ENCODE assay signal across 18 cellular contexts in the genomic region with DNA sequence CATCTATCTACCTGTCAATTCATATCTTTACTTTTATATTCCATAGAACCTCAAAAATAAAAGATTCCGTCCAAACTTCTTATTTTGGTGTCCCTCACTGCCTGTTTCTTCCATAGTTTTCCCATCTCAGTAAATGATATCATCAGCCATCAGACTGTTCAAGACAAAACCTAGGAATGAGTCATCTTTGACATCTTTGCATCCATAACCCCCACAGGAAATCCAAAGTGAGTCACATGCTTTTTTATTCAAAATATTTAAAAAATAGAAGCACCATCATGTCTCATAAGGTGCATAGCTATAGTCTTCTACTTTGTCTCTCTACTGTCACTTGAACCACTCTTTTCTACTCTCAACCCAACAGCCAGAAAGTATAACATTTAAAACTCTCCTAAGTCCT. TPM values are rescaled to one million over a fixed set of nuclear protein-coding genes. Genes with fewer than 3 reads are reported as not detected.
A peak's percentile ranks its signal among the peaks of the same experiment; 100 is the strongest.
DNase-seq lines count a peak whose midpoint lies in the region; ATAC-seq and TF ChIP-seq lines count a peak whose summit lies in the region.
"Had no signal": no experiment of that assay in that cellular context is flagged by ENCODE, and none has a peak within 500 bp of the region (broad histone marks: within the 10 kb centered on the region; RNA-seq: fewer than 3 reads in every experiment).

No MANE protein-coding gene starts in this region.

- no peak overlapping the region for H3K4me2 ChIP-seq in mammary epithelial cell (ENCODE audit: insufficient read depth, low read depth, low read length)

- H3K9ac ChIP-seq in mammary epithelial cell (ENCODE audit: insufficient read depth, low read length) = no peak overlapping the region

- TF ChIP-seq CTCF in A673 (conservative IDR thresholded peaks at IDR 0.05; ENCODE audit: low read depth, low read length) = no peak
- no peak for TF ChIP-seq CTCF in mammary epithelial cell (conservative IDR thresholded peaks at IDR 0.05 in 1 of 2, IDR thresholded peaks at IDR 0.05 in 1 of 2; ENCODE audit: extremely low read depth in 1 of 2, insufficient read depth in 1 of 2, low read depth in 1 of 2, low read length in 2 of 2)
- TF ChIP-seq CTCF in kidney epithelial cell (IDR thresholded peaks at IDR 0.05; ENCODE audit: insufficient read depth, low read length, poor library complexity, severe bottlenecking) = no peak
- no peak for TF ChIP-seq CTCF in activated CD8-positive, alpha-beta T cell treated with anti-CD3 and anti-CD28 coated beads for 36 hours (IDR thresholded peaks at IDR 0.05)

- H3K36me3 ChIP-seq in A673 (ENCODE audit: insufficient read depth, low read length, poor library complexity, severe bottlenecking) = no peaks in the 10 kb centered on the region
- no peaks in the 10 kb centered on the region for H3K36me3 ChIP-seq in mammary epithelial cell (ENCODE audit: insufficient read depth, low read length)
- H3K36me3 ChIP-seq in kidney epithelial cell (ENCODE audit: control insufficient read depth, insufficient read depth, low read length) = no peaks in the 10 kb centered on the region
- H3K36me3 ChIP-seq: thyroid gland had no signal

- CTCF ChIA-PET in A673 (lab: Charles Lee) = no interaction called here
- CTCF ChIA-PET in mammary epithelial cell (lab: Charles Lee; ENCODE audit: low non-redundant PET) = no interaction called here
- CTCF ChIA-PET in activated CD4-positive, alpha-beta memory T cell treated with anti-CD3 and anti-CD28 coated beads for 36 hours (lab: Charles Lee) = no interaction called here
- CTCF ChIA-PET in activated CD4-positive, alpha-beta T cell treated with anti-CD3 and anti-CD28 coated beads for 36 hours (lab: Charles Lee) = no interaction called here
- CTCF ChIA-PET in activated CD8-positive, alpha-beta T cell treated with anti-CD3 and anti-CD28 coated beads for 36 hours (lab: Charles Lee) = no interaction called here

- no peaks in the 10 kb centered on the region for H3K36me3 Mint-ChIP-seq in activated CD4-positive, alpha-beta memory T cell treated with anti-CD3 and anti-CD28 coated beads for 36 hours
- no peaks in the 10 kb centered on the region for H3K36me3 Mint-ChIP-seq in activated CD4-positive, alpha-beta T cell treated with anti-CD3 and anti-CD28 coated beads for 36 hours (ENCODE audit: low read depth)
- H3K36me3 Mint-ChIP-seq in activated CD8-positive, alpha-beta T cell treated with anti-CD3 and anti-CD28 coated beads for 36 hours (ENCODE audit: low read depth) = no peaks in the 10 kb centered on the region

- no peaks in the 10 kb centered on the region for H3K4me1 Mint-ChIP-seq in activated CD4-positive, alpha-beta memory T cell treated with anti-CD3 and anti-CD28 coated beads for 36 hours (ENCODE audit: low read depth)
- H3K4me1 Mint-ChIP-seq in activated CD4-positive, alpha-beta T cell treated with anti-CD3 and anti-CD28 coated beads for 36 hours = no peaks in the 10 kb centered on the region
- no peaks in the 10 kb centered on the region for H3K4me1 Mint-ChIP-seq in activated CD8-positive, alpha-beta T cell treated with anti-CD3 and anti-CD28 coated beads for 36 hours (ENCODE audit: low read depth)
- H3K4me1 Mint-ChIP-seq: neural crest cell had no signal

- H3K27ac Mint-ChIP-seq in activated CD4-positive, alpha-beta memory T cell treated with anti-CD3 and anti-CD28 coated beads for 36 hours = no peak overlapping the region
- H3K27ac Mint-ChIP-seq in activated CD4-positive, alpha-beta T cell treated with anti-CD3 and anti-CD28 coated beads for 36 hours = no peak overlapping the region
- no peak overlapping the region for H3K27ac Mint-ChIP-seq in activated CD8-positive, alpha-beta T cell treated with anti-CD3 and anti-CD28 coated beads for 36 hours
- H3K27ac Mint-ChIP-seq: CD4-positive, alpha-beta T cell; T-helper 2 cell treated with Interferon-gamma antibody and Interleukin-4, amounts not matched to agents 5 μg/mL and 100 μg/mL, for 36 hours had no signal

- H3K27me3 Mint-ChIP-seq in activated CD4-positive, alpha-beta memory T cell treated with anti-CD3 and anti-CD28 coated beads for 36 hours = no peaks in the 10 kb centered on the region
- no peaks in the 10 kb centered on the region for H3K27me3 Mint-ChIP-seq in activated CD4-positive, alpha-beta T cell treated with anti-CD3 and anti-CD28 coated beads for 36 hours
- no peaks in the 10 kb centered on the region for H3K27me3 Mint-ChIP-seq in activated CD8-positive, alpha-beta T cell treated with anti-CD3 and anti-CD28 coated beads for 36 hours
- H3K27me3 Mint-ChIP-seq: CD4-positive, alpha-beta T cell had no signal

- H3K9me3 ChIP-seq in A673 (ENCODE audit: low read depth, low read length, poor library complexity, severe bottlenecking) = no peaks in the 10 kb centered on the region
- no peaks in the 10 kb centered on the region for H3K9me3 ChIP-seq in mammary epithelial cell (replicated peaks; ENCODE audit: insufficient read depth, low read length)
- H3K9me3 ChIP-seq: thyroid gland had no signal

- in situ Hi-C loops in mammary epithelial cell (cut with MboI; ENCODE audit: low sequenced_read_pairs in 2 of 2) = no loop called here

- H3K9me3 Mint-ChIP-seq in activated CD4-positive, alpha-beta memory T cell treated with anti-CD3 and anti-CD28 coated beads for 36 hours = no peaks in the 10 kb centered on the region
- no peaks in the 10 kb centered on the region for H3K9me3 Mint-ChIP-seq in activated CD4-positive, alpha-beta T cell treated with anti-CD3 and anti-CD28 coated beads for 36 hours (ENCODE audit: low read depth)
- H3K9me3 Mint-ChIP-seq in activated CD8-positive, alpha-beta T cell treated with anti-CD3 and anti-CD28 coated beads for 36 hours = no peaks in the 10 kb centered on the region
- H3K9me3 Mint-ChIP-seq: CD4-positive, alpha-beta T cell; neural crest cell had no signal

- no peak overlapping the region for H3K4me3 ChIP-seq in A673 (ENCODE audit: low read depth, low read length, poor library complexity, severe bottlenecking)
- H3K4me3 ChIP-seq in mammary epithelial cell (replicated peaks in 1 of 3; ENCODE audit: insufficient read depth in 1 of 3, low read depth in 2 of 3, low read length in 3 of 3) = no peak overlapping the region
- H3K4me3 ChIP-seq in kidney epithelial cell (ENCODE audit: low read depth, low read length) = no peak overlapping the region
- H3K4me3 ChIP-seq: thyroid gland had no signal

- H4K20me1 ChIP-seq in mammary epithelial cell (ENCODE audit: insufficient read depth, low read length) = no peaks in the 10 kb centered on the region

- ATAC-seq in activated CD4-positive, alpha-beta T cell treated with anti-CD3 and anti-CD28 coated beads for 36 hours = no peak
- ATAC-seq in activated CD8-positive, alpha-beta T cell treated with anti-CD3 and anti-CD28 coated beads for 36 hours = no peak

- no peaks in the 10 kb centered on the region for H3K79me2 ChIP-seq in mammary epithelial cell (ENCODE audit: insufficient read depth, low read length)

- H3K27me3 ChIP-seq in A673 (replicated peaks; ENCODE audit: insufficient read depth, low read depth, low read length, poor library complexity) = no peaks in the 10 kb centered on the region
- H3K27me3 ChIP-seq in mammary epithelial cell (ENCODE audit: insufficient read depth, low read length) = no peaks in the 10 kb centered on the region
- H3K27me3 ChIP-seq in kidney epithelial cell (ENCODE audit: control insufficient read depth, insufficient read depth, low read length) = no peaks in the 10 kb centered on the region
- H3K27me3 ChIP-seq: thyroid gland had no signal

- no TSS peak for BruUV-seq in A673 (replicated peaks; lab: Mats Ljungman, UMichigan)
- BruUV-seq in mammary epithelial cell (replicated peaks; lab: Mats Ljungman, UMichigan) = no TSS peak

- H3K4me3 Mint-ChIP-seq in activated CD4-positive, alpha-beta memory T cell treated with anti-CD3 and anti-CD28 coated beads for 36 hours = no peak overlapping the region
- no peak overlapping the region for H3K4me3 Mint-ChIP-seq in activated CD4-positive, alpha-beta T cell treated with anti-CD3 and anti-CD28 coated beads for 36 hours
- H3K4me3 Mint-ChIP-seq in activated CD8-positive, alpha-beta T cell treated with anti-CD3 and anti-CD28 coated beads for 36 hours = no peak overlapping the region
- H3K4me3 Mint-ChIP-seq: CD4-positive, alpha-beta T cell; neural crest cell; T-helper 2 cell treated with Interferon-gamma antibody and Interleukin-4, amounts not matched to agents 5 μg/mL and 100 μg/mL, for 36 hours had no signal

- DNase-seq in A673 (ENCODE audit: low spot score) = peak; percentile 42
- peak; percentile 5 for DNase-seq in HPDE6-E6E7 (ENCODE audit: extremely low spot score)
- peak; percentile 25 for DNase-seq in mammary epithelial cell
- peak; percentile 25 for DNase-seq in kidney epithelial cell (ENCODE audit: low read depth)
- DNase-seq in activated CD4-positive, alpha-beta memory T cell treated with anti-CD3 and anti-CD28 coated beads for 36 hours = no peak
- no peak for DNase-seq in NCI-H774 (lab: John Stamatoyannopoulos, UW)
- no peak for DNase-seq in activated CD4-positive, alpha-beta T cell treated with anti-CD3 and anti-CD28 coated beads for 36 hours
- no peak for DNase-seq in activated CD8-positive, alpha-beta T cell treated with anti-CD3 and anti-CD28 coated beads for 36 hours
- DNase-seq: activated gamma-delta T cell; amniotic stem cell; CD4-positive, alpha-beta T cell; DND-41; H7; NCI-H1105; NCI-H69; thyroid gland had no signal

- H2AFZ ChIP-seq in mammary epithelial cell (ENCODE audit: low read depth, low read length) = no peak overlapping the region

- H3K27ac ChIP-seq in A673 (ENCODE audit: low read depth, low read length, poor library complexity, severe bottlenecking) = no peak overlapping the region
- no peak overlapping the region for H3K27ac ChIP-seq in mammary epithelial cell (ENCODE audit: insufficient read depth, low read depth, low read length)
- H3K27ac ChIP-seq: thyroid gland had no signal

- H3K4me1 ChIP-seq in A673 (ENCODE audit: insufficient read depth, low read length, poor library complexity, severe bottlenecking) (no peaks in the 10 kb centered on the region), mammary epithelial cell (ENCODE audit: insufficient read depth, low read length) (no peaks in the 10 kb centered on the region)
- H3K4me1 ChIP-seq: thyroid gland had no signal

- POLR2A ChIA-PET in A673 (lab: Charles Lee; ENCODE audit: low non-redundant PET) = no interaction called here
- POLR2A ChIA-PET in activated CD4-positive, alpha-beta memory T cell treated with anti-CD3 and anti-CD28 coated beads for 36 hours (lab: Charles Lee) = no interaction called here
- POLR2A ChIA-PET in activated CD4-positive, alpha-beta T cell treated with anti-CD3 and anti-CD28 coated beads for 36 hours (lab: Charles Lee) = no interaction called here
- POLR2A ChIA-PET in activated CD8-positive, alpha-beta T cell treated with anti-CD3 and anti-CD28 coated beads for 36 hours (lab: Charles Lee) = no interaction called here

- WGBS in mammary epithelial cell (ENCODE audit: low coverage, missing lambda C conversion rate) = 88% methylated on average over 1 of the region's 1 CpG

- intact Hi-C loops in A673 (cut with micrococcal nuclease; ENCODE audit: unreplicated experiment) (no loop called here), mammary epithelial cell (cut with micrococcal nuclease) (no loop called here)
- intact Hi-C loops in activated CD4-positive, alpha-beta memory T cell treated with anti-CD3 and anti-CD28 coated beads for 36 hours (cut with micrococcal nuclease) = no loop called here
- intact Hi-C loops in activated CD4-positive, alpha-beta T cell treated with anti-CD3 and anti-CD28 coated beads for 36 hours (cut with DNase I, micrococcal nuclease) = no loop called here
- intact Hi-C loops in activated CD8-positive, alpha-beta T cell treated with anti-CD3 and anti-CD28 coated beads for 36 hours (cut with micrococcal nuclease) = no loop called here

- dilution Hi-C loops in mammary epithelial cell (cut with HindIII; ENCODE audit: low sequenced_read_pairs) = no loop called here

RNA-seq across cellular contexts. Expression of a gene that starts 29.9 kb away (rescaled TPM):
- total RNA-seq in A673 (2021) (1.8 and 2.2 TPM in 2 replicates), mammary epithelial cell (under 1 TPM in 1 of 2 donors, not detected in 1; 0.17 TPM), kidney epithelial cell (0.27 and 0.50 TPM in 2 replicates)
- polyA plus RNA-seq in mammary epithelial cell = not detected
- not detected for polyA minus RNA-seq in mammary epithelial cell
- not detected for total RNA-seq in activated CD4-positive, alpha-beta memory T cell treated with anti-CD3 and anti-CD28 coated beads for 36 hours
- not detected for total RNA-seq in activated CD4-positive, alpha-beta T cell treated with anti-CD3 and anti-CD28 coated beads for 36 hours
- not detected for total RNA-seq in activated CD8-positive, alpha-beta T cell treated with anti-CD3 and anti-CD28 coated beads for 36 hours
- total RNA-seq: CD4-positive, alpha-beta T cell had no signal

Comparison
In these comparisons a context has a peak if more than half of its experiments do, and no peak if none do; other contexts are left out.
1. DNase-seq: peak in A673 (single experiment), HPDE6-E6E7 (single experiment), mammary epithelial cell (single experiment) and kidney epithelial cell (single experiment); none in activated CD4-positive, alpha-beta memory T cell treated with anti-CD3 and anti-CD28 coated beads for 36 hours (single experiment), NCI-H774 (single experiment), activated CD4-positive, alpha-beta T cell treated with anti-CD3 and anti-CD28 coated beads for 36 hours (single experiment) and activated CD8-positive, alpha-beta T cell treated with anti-CD3 and anti-CD28 coated beads for 36 hours (single experiment).